Comparison of ENCODE assay signal across 10 cellular contexts in genomic region chr2:219171231-219171651, GRCh38. TPM values are rescaled to one million over a fixed set of nuclear protein-coding genes. Genes with fewer than 3 reads are reported as not detected.
DNase-seq lines count a peak whose midpoint lies in the region; ATAC-seq and TF ChIP-seq lines count a peak whose summit lies in the region.
"Had no signal": no experiment of that assay in that cellular context is flagged by ENCODE, and none has a peak within 500 bp of the region (broad histone marks: within the 10 kb centered on the region; RNA-seq: fewer than 3 reads in every experiment).

No MANE protein-coding gene starts in this region.

- H3K27ac ChIP-seq in colonic mucosa = peak overlapping the region; percentile 12
- H3K27ac ChIP-seq in right lobe of liver = peak overlapping the region in 2 of 3 donors; percentile 2 to 18
- H3K27ac ChIP-seq in substantia nigra (ENCODE audit: low read depth, low read length, poor library complexity, severe bottlenecking) = peak overlapping the region; percentile 37
- H3K27ac ChIP-seq: BLaER1 treated with 17β-estradiol and CSF1 and Interleukin-3, amounts not matched to agents 10 nM and 100 nM had no signal

- H3K9ac ChIP-seq in colonic mucosa (ENCODE audit: low read depth in 2 of 2, low read length in 2 of 2) = no peak overlapping the region

- peaks cover 8% of the 10 kb centered on the region for H3K4me1 ChIP-seq in colonic mucosa
- H3K4me1 ChIP-seq in right lobe of liver = peaks cover 0 to 29% (median 6%) of the 10 kb centered on the region in 4 donors

- ATAC-seq in SK-N-SH treated with all-trans-retinoic acid at 6 μM for 48 hours (peak; percentile 79), right lobe of liver (peak; percentile 62 to 71 (median 66))

- H3K27me3 ChIP-seq in colonic mucosa (no peaks in the 10 kb centered on the region), right lobe of liver (no peaks in the 10 kb centered on the region)
- H3K27me3 ChIP-seq: BLaER1 treated with 17β-estradiol and CSF1 and Interleukin-3, amounts not matched to agents 10 nM and 100 nM had no signal

- H3K36me3 ChIP-seq in colonic mucosa (peaks cover 11% of the 10 kb centered on the region), right lobe of liver (peaks cover 0 to 35% (median 4%) of the 10 kb centered on the region in 4 donors)

- intact Hi-C loops in colonic mucosa (cut with DNase I) = loop anchor here (5.0 kb wide), 1 partner anchor 46 kb away; the partner anchor contains the start of gene ABCB6
- intact Hi-C loops in right lobe of liver (cut with DNase I) = loop anchor here in 1 of 2 donors (5.0 kb wide), 1 partner anchor 36 kb away; the partner anchor contains the start of gene ZFAND2B

- H3K4me3 ChIP-seq in colonic mucosa (no peak overlapping the region), right lobe of liver (no peak overlapping the region)
- H3K4me3 ChIP-seq: BLaER1 treated with 17β-estradiol and CSF1 and Interleukin-3, amounts not matched to agents 10 nM and 100 nM had no signal

- 14% methylated on average over 3 of the region's 6 CpGs for WGBS in right lobe of liver (ENCODE audit: insufficient coverage, low coverage, low lambda C conversion rate, missing lambda C conversion rate)

- H3K9me3 ChIP-seq in colonic mucosa = no peaks in the 10 kb centered on the region
- H3K9me3 ChIP-seq in right lobe of liver = no peaks in the 10 kb centered on the region
- H3K9me3 ChIP-seq: BLaER1 treated with 17β-estradiol and CSF1 and Interleukin-3, amounts not matched to agents 10 nM and 100 nM had no signal

- TF ChIP-seq POLR2A in right lobe of liver (IDR thresholded peaks at IDR 0.05) = no peak

- TF ChIP-seq CTCF in colonic mucosa (IDR thresholded peaks at IDR 0.05) (peak; percentile 71), right lobe of liver (IDR thresholded peaks at IDR 0.05) (peak; percentile 53 to 74 (median 68))

- DNase-seq in DMS79 treated with DMSO at 0.1 percent for 48 hours (lab: John Stamatoyannopoulos, UW) (peak; percentile 7), DMS79 (lab: John Stamatoyannopoulos, UW) (no peak), HS-5 (ENCODE audit: low read depth) (peak; percentile 41), colonic mucosa (peak; percentile 58), right lobe of liver (peak in 1 of 3 donors; percentile 54), substantia nigra (lab: John Stamatoyannopoulos, UW) (peak in 18 of 49 donors; percentile 7 to 50 (median 24))
- DNase-seq in activated CD4-positive, CD25-positive, alpha-beta regulatory T cell (lab: John Stamatoyannopoulos, UW) = no peak
- DNase-seq: activated naive CD8-positive, alpha-beta T cell treated with anti-CD3 and anti-CD28 coated beads, Interleukin-2, amount 10 ng/mL, durations not matched to agents 7 days and 5 days had no signal

TF ChIP-seq in SK-N-SH treated with all-trans-retinoic acid at 6 μM for 48 hours, 23 proteins besides CTCF, POLR2A, EP300 and RAD21:
- no peak for TF ChIP-seq ZFP3 (CRISPR knock-in tag; IDR thresholded peaks at IDR 0.05)
- TF ChIP-seq ARNTL (CRISPR knock-in tag; IDR thresholded peaks at IDR 0.05; ENCODE audit: borderline replicate concordance, low read depth) = no peak
- TF ChIP-seq ZC3H10 (CRISPR knock-in tag; IDR thresholded peaks at IDR 0.05) = no peak
- no peak for TF ChIP-seq ZNF70 (CRISPR knock-in tag; IDR thresholded peaks at IDR 0.05)
- TF ChIP-seq, protein P1, sequence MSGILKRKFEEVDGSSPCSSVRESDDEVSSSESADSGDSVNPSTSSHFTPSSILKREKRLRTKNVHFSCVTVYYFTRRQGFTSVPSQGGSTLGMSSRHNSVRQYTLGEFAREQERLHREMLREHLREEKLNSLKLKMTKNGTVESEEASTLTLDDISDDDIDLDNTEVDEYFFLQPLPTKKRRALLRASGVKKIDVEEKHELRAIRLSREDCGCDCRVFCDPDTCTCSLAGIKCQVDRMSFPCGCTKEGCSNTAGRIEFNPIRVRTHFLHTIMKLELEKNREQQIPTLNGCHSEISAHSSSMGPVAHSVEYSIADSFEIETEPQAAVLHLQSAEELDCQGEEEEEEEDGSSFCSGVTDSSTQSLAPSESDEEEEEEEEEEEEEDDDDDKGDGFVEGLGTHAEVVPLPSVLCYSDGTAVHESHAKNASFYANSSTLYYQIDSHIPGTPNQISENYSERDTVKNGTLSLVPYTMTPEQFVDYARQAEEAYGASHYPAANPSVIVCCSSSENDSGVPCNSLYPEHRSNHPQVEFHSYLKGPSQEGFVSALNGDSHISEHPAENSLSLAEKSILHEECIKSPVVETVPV (CRISPR knock-in tag; IDR thresholded peaks at IDR 0.05) = no peak
- TF ChIP-seq, protein P2, sequence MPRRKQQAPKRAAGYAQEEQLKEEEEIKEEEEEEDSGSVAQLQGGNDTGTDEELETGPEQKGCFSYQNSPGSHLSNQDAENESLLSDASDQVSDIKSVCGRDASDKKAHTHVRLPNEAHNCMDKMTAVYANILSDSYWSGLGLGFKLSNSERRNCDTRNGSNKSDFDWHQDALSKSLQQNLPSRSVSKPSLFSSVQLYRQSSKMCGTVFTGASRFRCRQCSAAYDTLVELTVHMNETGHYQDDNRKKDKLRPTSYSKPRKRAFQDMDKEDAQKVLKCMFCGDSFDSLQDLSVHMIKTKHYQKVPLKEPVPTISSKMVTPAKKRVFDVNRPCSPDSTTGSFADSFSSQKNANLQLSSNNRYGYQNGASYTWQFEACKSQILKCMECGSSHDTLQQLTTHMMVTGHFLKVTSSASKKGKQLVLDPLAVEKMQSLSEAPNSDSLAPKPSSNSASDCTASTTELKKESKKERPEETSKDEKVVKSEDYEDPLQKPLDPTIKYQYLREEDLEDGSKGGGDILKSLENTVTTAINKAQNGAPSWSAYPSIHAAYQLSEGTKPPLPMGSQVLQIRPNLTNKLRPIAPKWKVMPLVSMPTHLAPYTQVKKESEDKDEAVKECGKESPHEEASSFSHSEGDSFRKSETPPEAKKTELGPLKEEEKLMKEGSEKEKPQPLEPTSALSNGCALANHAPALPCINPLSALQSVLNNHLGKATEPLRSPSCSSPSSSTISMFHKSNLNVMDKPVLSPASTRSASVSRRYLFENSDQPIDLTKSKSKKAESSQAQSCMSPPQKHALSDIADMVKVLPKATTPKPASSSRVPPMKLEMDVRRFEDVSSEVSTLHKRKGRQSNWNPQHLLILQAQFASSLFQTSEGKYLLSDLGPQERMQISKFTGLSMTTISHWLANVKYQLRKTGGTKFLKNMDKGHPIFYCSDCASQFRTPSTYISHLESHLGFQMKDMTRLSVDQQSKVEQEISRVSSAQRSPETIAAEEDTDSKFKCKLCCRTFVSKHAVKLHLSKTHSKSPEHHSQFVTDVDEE (CRISPR knock-in tag; IDR thresholded peaks at IDR 0.05) = no peak
- no peak for TF ChIP-seq TOX (CRISPR knock-in tag; IDR thresholded peaks at IDR 0.05; ENCODE audit: borderline replicate concordance)
- TF ChIP-seq TCF4 (CRISPR knock-in tag; IDR thresholded peaks at IDR 0.05; ENCODE audit: borderline replicate concordance) = no peak
- TF ChIP-seq ESRRG (CRISPR knock-in tag; IDR thresholded peaks at IDR 0.05) = no peak
- TF ChIP-seq ISL1 (CRISPR knock-in tag; IDR thresholded peaks at IDR 0.05) = no peak
- no peak for TF ChIP-seq ZNF8 (CRISPR knock-in tag; IDR thresholded peaks at IDR 0.05)
- TF ChIP-seq, protein P3, sequence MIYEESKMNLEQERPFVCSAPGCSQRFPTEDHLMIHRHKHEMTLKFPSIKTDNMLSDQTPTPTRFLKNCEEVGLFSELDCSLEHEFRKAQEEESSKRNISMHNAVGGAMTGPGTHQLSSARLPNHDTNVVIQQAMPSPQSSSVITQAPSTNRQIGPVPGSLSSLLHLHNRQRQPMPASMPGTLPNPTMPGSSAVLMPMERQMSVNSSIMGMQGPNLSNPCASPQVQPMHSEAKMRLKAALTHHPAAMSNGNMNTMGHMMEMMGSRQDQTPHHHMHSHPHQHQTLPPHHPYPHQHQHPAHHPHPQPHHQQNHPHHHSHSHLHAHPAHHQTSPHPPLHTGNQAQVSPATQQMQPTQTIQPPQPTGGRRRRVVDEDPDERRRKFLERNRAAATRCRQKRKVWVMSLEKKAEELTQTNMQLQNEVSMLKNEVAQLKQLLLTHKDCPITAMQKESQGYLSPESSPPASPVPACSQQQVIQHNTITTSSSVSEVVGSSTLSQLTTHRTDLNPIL (CRISPR knock-in tag; IDR thresholded peaks at IDR 0.05; ENCODE audit: low read depth) = no peak
- TF ChIP-seq ZNF565 (CRISPR knock-in tag; conservative IDR thresholded peaks at IDR 0.05; ENCODE audit: low read depth) = no peak
- TF ChIP-seq ZFP30 (CRISPR knock-in tag; IDR thresholded peaks at IDR 0.05) = no peak
- no peak for TF ChIP-seq OSR1 (CRISPR knock-in tag; IDR thresholded peaks at IDR 0.05)
- no peak for TF ChIP-seq PATZ1 (CRISPR knock-in tag; IDR thresholded peaks at IDR 0.05; ENCODE audit: borderline replicate concordance)
- TF ChIP-seq GLIS3 (CRISPR knock-in tag; IDR thresholded peaks at IDR 0.05) = no peak
- TF ChIP-seq RARB (CRISPR knock-in tag; IDR thresholded peaks at IDR 0.05) = no peak
- no peak for TF ChIP-seq CSDC2 (CRISPR knock-in tag; IDR thresholded peaks at IDR 0.05)
- TF ChIP-seq BACH2 (CRISPR knock-in tag; IDR thresholded peaks at IDR 0.05; ENCODE audit: borderline replicate concordance) = no peak
TF ChIP-seq in SK-N-SH treated with all-trans-retinoic acid at 6 μM for 48 hours: peak in this region for 0.

RNA-seq across cellular contexts. Expression of gene SLC23A3, which starts 1.4 kb away (rescaled TPM):
- 10 to 100 TPM in 1 of 2 donors, 1 to 10 TPM in 1; 4.7 to 13.8 TPM for total RNA-seq in colonic mucosa
- total RNA-seq in right lobe of liver = 1 to 10 TPM in 5 of 6 experiments, under 1 TPM in 1; 0.62 to 4.9 (median 2.1) TPM

RNA-seq across cellular contexts. Expression of gene CNPPD1, which starts 5.5 kb away (rescaled TPM):
- 10 to 100 TPM; 80.7 to 98.2 TPM for total RNA-seq in colonic mucosa
- 10 to 100 TPM; 22.3 to 37.1 (median 30.2) TPM for total RNA-seq in right lobe of liver

RNA-seq across cellular contexts. Expression of gene RETREG2, which starts 6.8 kb away (rescaled TPM):
- total RNA-seq in colonic mucosa (100 to 1,000 TPM in 1 of 2 donors, 10 to 100 TPM in 1; 94.4 to 116 TPM), right lobe of liver (10 to 100 TPM; 33.6 to 77.9 (median 51.0) TPM)

RNA-seq across cellular contexts. Expression of gene NHEJ1, which starts 10.6 kb away (rescaled TPM):
- total RNA-seq in colonic mucosa (10 to 100 TPM; 30.7 to 51.1 TPM), right lobe of liver (10 to 100 TPM in 3 of 6 experiments, 1 to 10 TPM in 3; 5.8 to 16.7 (median 10.9) TPM)

RNA-seq across cellular contexts. Expression of gene ZFAND2B, which starts 35.3 kb away (rescaled TPM):
- total RNA-seq in colonic mucosa = 10 to 100 TPM; 65.5 to 74.6 TPM
- total RNA-seq in right lobe of liver = 10 to 100 TPM; 20.7 to 32.3 (median 28.8) TPM

Comparison
In these comparisons a context has a peak if more than half of its experiments do, and no peak if none do; other contexts are left out.
1. DNase-seq: peak in DMS79 treated with DMSO at 0.1 percent for 48 hours (single experiment), HS-5 (single experiment) and colonic mucosa (single experiment); none in DMS79 (single experiment) and activated CD4-positive, CD25-positive, alpha-beta regulatory T cell (0 of 4).
2. Peak in every context shown above with its lines, with median percentiles within 50 percentile points of each other: H3K27ac ChIP-seq.